8 cellular contexts compared by ENCODE assay signal in genomic region chr22:20982563-20982882, GRCh38. TPM values are rescaled to one million over a fixed set of nuclear protein-coding genes. Genes with fewer than 3 reads are reported as not detected.
A peak's percentile ranks its signal among the peaks of the same experiment; 100 is the strongest.
DNase-seq lines count a peak whose midpoint lies in the region; ATAC-seq and TF ChIP-seq lines count a peak whose summit lies in the region.

No MANE protein-coding gene starts in this region.

- TF ChIP-seq CTCF in foreskin fibroblast (IDR thresholded peaks at IDR 0.05; ENCODE audit: low read depth, low read length) (no peak), sigmoid colon (IDR thresholded peaks at IDR 0.05) (no peak)

- H3K4me3 ChIP-seq in SJSA1 (peak overlapping the region; percentile 91), foreskin fibroblast (ENCODE audit: low read depth in 1 of 2, low read length in 2 of 2) (peak overlapping the region; percentile 84 to 89), sigmoid colon (peak overlapping the region; percentile 69 to 91 (median 90))

- no peak for DNase-seq in activated naive CD4-positive, alpha-beta T cell treated with anti-CD3 and anti-CD28 coated beads for 36 hours
- DNase-seq in activated naive CD4-positive, alpha-beta T cell treated with Interleukin-2 at 50 U/mL for 16 hours = no peak
- DNase-seq in SJSA1 (ENCODE audit: low read depth in 1 of 2, low spot score in 2 of 2) = no peak
- DNase-seq in foreskin fibroblast = no peak
- DNase-seq in sigmoid colon = no peak
- DNase-seq in medulla oblongata (ENCODE audit: extremely low spot score) = no peak

- H3K27me3 ChIP-seq in SJSA1 (replicated peaks) (no peaks in the 10 kb centered on the region), sigmoid colon (no peaks in the 10 kb centered on the region)

- CTCF ChIA-PET in activated naive CD4-positive, alpha-beta T cell treated with anti-CD3 and anti-CD28 coated beads for 36 hours (lab: Charles Lee) = interaction anchor here (0.5 to 1.1 kb wide), 6 partner anchors 9 to 25 kb away, joined by 3 to 4 read pairs (median 3); no protein-coding TSS in a partner anchor

- H3K9me3 ChIP-seq in SJSA1 (replicated peaks) (peaks cover 10% of the 10 kb centered on the region; the same call in 1 of the 2 replicates), sigmoid colon (no peaks in the 10 kb centered on the region)

- no peaks in the 10 kb centered on the region for H3K27me3 Mint-ChIP-seq in activated naive CD4-positive, alpha-beta T cell treated with anti-CD3 and anti-CD28 coated beads for 36 hours (ENCODE audit: low read depth)

- H3K36me3 ChIP-seq in SJSA1 (peaks cover 24% of the 10 kb centered on the region), sigmoid colon (peaks cover 0 to 36% (median 8%) of the 10 kb centered on the region in 4 donors)

- H3K4me3 Mint-ChIP-seq in activated naive CD4-positive, alpha-beta T cell treated with anti-CD3 and anti-CD28 coated beads for 36 hours = peak overlapping the region; percentile 97

- ATAC-seq in GM21360 (IDR thresholded peaks at IDR 0.05; ENCODE audit: unreplicated experiment) (no peak), HG03342 (IDR thresholded peaks at IDR 0.05; ENCODE audit: unreplicated experiment) (no peak)

- 1 to 2% methylated on average over 12 of the region's 12 CpGs for WGBS in sigmoid colon, 2 donors

- H3K27ac ChIP-seq in SJSA1 (peak overlapping the region; percentile 64), sigmoid colon (peak overlapping the region; percentile 87 to 93 (median 90))

- H3K4me1 Mint-ChIP-seq in activated naive CD4-positive, alpha-beta T cell treated with anti-CD3 and anti-CD28 coated beads for 36 hours (ENCODE audit: low read depth) = peaks cover 41% of the 10 kb centered on the region

- TF ChIP-seq EP300 in sigmoid colon (IDR thresholded peaks at IDR 0.05) = no peak

- H3K9me3 Mint-ChIP-seq in activated naive CD4-positive, alpha-beta T cell treated with anti-CD3 and anti-CD28 coated beads for 36 hours = peaks cover 11% of the 10 kb centered on the region

- intact Hi-C loops in activated naive CD4-positive, alpha-beta T cell treated with anti-CD3 and anti-CD28 coated beads for 36 hours (cut with micrococcal nuclease) = loop anchor here (1.0 to 2.0 kb wide), 4 partner anchors 19 to 124 kb away; partner anchors contain the start of genes CRKL and PI4KA
- intact Hi-C loops in sigmoid colon (cut with DNase I) = loop anchor here (1.0 kb wide), 1 partner anchor 20 kb away; the partner anchor contains the start of gene THAP7

- H3K27ac Mint-ChIP-seq in activated naive CD4-positive, alpha-beta T cell treated with anti-CD3 and anti-CD28 coated beads for 36 hours = peak overlapping the region; percentile 85

- peaks cover 15% of the 10 kb centered on the region for H3K36me3 Mint-ChIP-seq in activated naive CD4-positive, alpha-beta T cell treated with anti-CD3 and anti-CD28 coated beads for 36 hours (ENCODE audit: low read depth)

- no peak for TF ChIP-seq POLR2A in sigmoid colon (IDR thresholded peaks at IDR 0.05)

- H3K4me1 ChIP-seq in SJSA1 (replicated peaks) (peaks cover 24% of the 10 kb centered on the region), sigmoid colon (peaks cover 0 to 46% (median 43%) of the 10 kb centered on the region in 4 donors)

RNA-seq across cellular contexts. Expression of gene LZTR1, which starts 0.4 kb away (rescaled TPM):
- 10 to 100 TPM; 23.1 to 27.4 TPM for total RNA-seq in activated naive CD4-positive, alpha-beta T cell treated with anti-CD3 and anti-CD28 coated beads for 36 hours
- total RNA-seq in SJSA1 (2014; rRNA removed; shearing (Covaris generic)) = 15.9 and 21.9 TPM in 2 replicates
- total RNA-seq in sigmoid colon = 10 to 100 TPM; 30.8 to 50.4 (median 35.8) TPM
- polyA plus RNA-seq in sigmoid colon = 10 to 100 TPM; 10.2 to 40.5 (median 12.5) TPM

RNA-seq across cellular contexts. Expression of gene AIFM3, which starts 15.5 kb away (rescaled TPM):
- under 1 TPM; 0.07 to 0.10 TPM for total RNA-seq in activated naive CD4-positive, alpha-beta T cell treated with anti-CD3 and anti-CD28 coated beads for 36 hours
- total RNA-seq in SJSA1 (2014; rRNA removed; shearing (Covaris generic)) = not detected in 2 replicates
- 1 to 10 TPM in 3 of 4 donors, under 1 TPM in 1; 0.66 to 1.9 (median 1.3) TPM for total RNA-seq in sigmoid colon
- polyA plus RNA-seq in sigmoid colon = 100 to 1,000 TPM in 1 of 3 donors, 10 to 100 TPM in 2; 72.6 to 105 (median 91.3) TPM

RNA-seq across cellular contexts. Expression of gene THAP7, which starts 19.4 kb away (rescaled TPM):
- 10 to 100 TPM; 20.4 to 21.2 TPM for total RNA-seq in activated naive CD4-positive, alpha-beta T cell treated with anti-CD3 and anti-CD28 coated beads for 36 hours
- 49.0 and 51.1 TPM in 2 replicates for total RNA-seq in SJSA1 (2014; rRNA removed; shearing (Covaris generic))
- 10 to 100 TPM; 39.2 to 59.4 (median 45.4) TPM for total RNA-seq in sigmoid colon
- 10 to 100 TPM; 19.9 to 32.0 (median 22.2) TPM for polyA plus RNA-seq in sigmoid colon

RNA-seq across cellular contexts. Expression of gene P2RX6, which starts 32.4 kb away (rescaled TPM):
- total RNA-seq in activated naive CD4-positive, alpha-beta T cell treated with anti-CD3 and anti-CD28 coated beads for 36 hours = under 1 TPM in 1 of 2 experiments, not detected in 1; 0.12 TPM
- 0.05 and 0.16 TPM in 2 replicates for total RNA-seq in SJSA1 (2014; rRNA removed; shearing (Covaris generic))
- total RNA-seq in sigmoid colon = 1 to 10 TPM; 1.1 to 2.0 (median 1.3) TPM
- polyA plus RNA-seq in sigmoid colon = under 1 TPM in 2 of 3 donors, not detected in 1; under 0.01 to 0.77 TPM

RNA-seq across cellular contexts. Expression of gene SLC7A4, which starts 49.8 kb away (rescaled TPM):
- total RNA-seq in activated naive CD4-positive, alpha-beta T cell treated with anti-CD3 and anti-CD28 coated beads for 36 hours = not detected
- total RNA-seq in SJSA1 (2014; rRNA removed; shearing (Covaris generic)) = not detected in 2 replicates
- under 1 TPM in 3 of 4 donors, not detected in 1; 0.16 to 0.71 (median 0.41) TPM for total RNA-seq in sigmoid colon
- 1 to 10 TPM in 2 of 3 donors, under 1 TPM in 1; 0.46 to 2.6 (median 1.2) TPM for polyA plus RNA-seq in sigmoid colon
